In the genomic region with DNA sequence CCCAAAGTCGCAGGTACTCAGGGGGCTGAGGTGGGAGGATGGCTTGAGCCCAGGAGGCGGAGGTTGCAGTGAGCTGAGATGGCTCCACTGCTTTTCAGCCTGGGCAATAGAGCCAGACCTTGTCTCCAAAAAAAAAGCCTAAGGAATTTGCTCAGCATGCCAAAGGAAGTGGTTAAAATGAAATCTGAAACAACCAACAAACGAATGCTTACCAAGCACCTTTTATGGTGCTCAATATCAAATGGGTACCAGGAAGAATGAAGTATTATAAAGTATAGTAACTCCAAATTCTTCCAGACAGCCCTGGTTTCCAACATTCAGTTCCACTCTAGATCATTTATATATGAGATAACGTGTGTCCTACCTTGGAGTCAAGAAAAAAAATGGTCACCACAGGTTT, we compare ENCODE assay signal across 1 cellular context.
TF ChIP-seq lines count a peak whose summit lies in the region.

No MANE protein-coding gene starts in this region.

TF ChIP-seq in GM12878, 131 proteins besides CTCF, POLR2A, EP300 and RAD21:
- no peak for TF ChIP-seq ATF7 (IDR thresholded peaks at IDR 0.05; ENCODE audit: low read depth)
- no peak for TF ChIP-seq ETV6 (conservative IDR thresholded peaks at IDR 0.05 in 1 of 2, IDR thresholded peaks at IDR 0.05 in 1 of 2; ENCODE audit: borderline replicate concordance in 1 of 2, low read depth in 1 of 2)
- TF ChIP-seq BCL3 (IDR thresholded peaks at IDR 0.05; ENCODE audit: borderline replicate concordance, insufficient read depth, low read depth, low read length, poor library complexity, severe bottlenecking), result no peak
- TF ChIP-seq MYC (IDR thresholded peaks at IDR 0.05; ENCODE audit: insufficient read depth, insufficient read length, insufficient replicate concordance, low read length, severe bottlenecking), result no peak
- no peak for TF ChIP-seq HSF1 (IDR thresholded peaks at IDR 0.05; ENCODE audit: low read depth, low read length)
- no peak for TF ChIP-seq MEF2A (IDR thresholded peaks at IDR 0.05; ENCODE audit: insufficient read depth, low read depth, low read length)
- no peak for TF ChIP-seq HDGF (IDR thresholded peaks at IDR 0.05)
- TF ChIP-seq, protein P1, sequence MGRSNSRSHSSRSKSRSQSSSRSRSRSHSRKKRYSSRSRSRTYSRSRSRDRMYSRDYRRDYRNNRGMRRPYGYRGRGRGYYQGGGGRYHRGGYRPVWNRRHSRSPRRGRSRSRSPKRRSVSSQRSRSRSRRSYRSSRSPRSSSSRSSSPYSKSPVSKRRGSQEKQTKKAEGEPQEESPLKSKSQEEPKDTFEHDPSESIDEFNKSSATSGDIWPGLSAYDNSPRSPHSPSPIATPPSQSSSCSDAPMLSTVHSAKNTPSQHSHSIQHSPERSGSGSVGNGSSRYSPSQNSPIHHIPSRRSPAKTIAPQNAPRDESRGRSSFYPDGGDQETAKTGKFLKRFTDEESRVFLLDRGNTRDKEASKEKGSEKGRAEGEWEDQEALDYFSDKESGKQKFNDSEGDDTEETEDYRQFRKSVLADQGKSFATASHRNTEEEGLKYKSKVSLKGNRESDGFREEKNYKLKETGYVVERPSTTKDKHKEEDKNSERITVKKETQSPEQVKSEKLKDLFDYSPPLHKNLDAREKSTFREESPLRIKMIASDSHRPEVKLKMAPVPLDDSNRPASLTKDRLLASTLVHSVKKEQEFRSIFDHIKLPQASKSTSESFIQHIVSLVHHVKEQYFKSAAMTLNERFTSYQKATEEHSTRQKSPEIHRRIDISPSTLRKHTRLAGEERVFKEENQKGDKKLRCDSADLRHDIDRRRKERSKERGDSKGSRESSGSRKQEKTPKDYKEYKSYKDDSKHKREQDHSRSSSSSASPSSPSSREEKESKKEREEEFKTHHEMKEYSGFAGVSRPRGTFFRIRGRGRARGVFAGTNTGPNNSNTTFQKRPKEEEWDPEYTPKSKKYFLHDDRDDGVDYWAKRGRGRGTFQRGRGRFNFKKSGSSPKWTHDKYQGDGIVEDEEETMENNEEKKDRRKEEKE (IDR thresholded peaks at IDR 0.05), result no peak
- TF ChIP-seq CHD4 (IDR thresholded peaks at IDR 0.05), result no peak
- TF ChIP-seq ELK1 (IDR thresholded peaks at IDR 0.05; ENCODE audit: low read depth, low read length), result no peak
- TF ChIP-seq ESRRA (IDR thresholded peaks at IDR 0.05; ENCODE audit: low read length), result no peak
- TF ChIP-seq BMI1 (IDR thresholded peaks at IDR 0.05; ENCODE audit: borderline replicate concordance), result no peak
- TF ChIP-seq MYB (IDR thresholded peaks at IDR 0.05; ENCODE audit: borderline replicate concordance, low read depth, low read length), result no peak
- TF ChIP-seq CEBPB (IDR thresholded peaks at IDR 0.05; ENCODE audit: borderline replicate concordance in 1 of 2, low read depth in 2 of 2, low read length in 2 of 2), result no peak
TF ChIP-seq in GM12878: peak in this region for 0.
